7 cellular contexts compared by ENCODE assay signal in the genomic region with DNA sequence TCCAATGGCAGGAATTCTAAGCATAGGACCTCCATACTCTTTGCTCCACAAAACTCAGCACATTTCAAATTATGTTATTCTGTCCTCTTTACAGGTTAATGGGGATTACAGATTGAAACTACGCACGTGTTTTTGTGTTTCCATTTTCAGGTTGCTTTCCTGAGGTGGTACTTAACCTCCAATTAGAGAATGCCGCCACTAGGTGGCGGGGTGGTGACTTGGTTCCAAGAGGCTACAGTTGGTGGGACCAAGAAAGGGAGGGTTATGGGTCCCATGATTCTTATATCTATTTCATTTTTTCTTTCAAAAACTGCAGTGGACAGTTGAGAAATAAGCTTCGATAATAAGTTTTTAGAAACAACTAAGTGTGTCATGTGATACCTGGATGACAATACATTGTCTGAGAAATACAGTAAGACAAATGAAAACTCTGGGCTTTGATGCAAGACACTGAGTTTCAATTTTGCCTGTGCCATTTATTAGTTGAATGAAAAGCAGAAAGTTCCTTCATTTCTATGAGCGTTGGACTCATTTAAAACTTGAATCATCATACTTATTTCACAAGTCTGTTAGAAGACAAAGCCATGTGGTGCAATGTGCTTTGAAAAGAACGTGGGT.
DNase-seq lines count a peak whose midpoint lies in the region; ATAC-seq, FAIRE-seq and TF ChIP-seq lines count a peak whose summit lies in the region.

No MANE protein-coding gene starts in this region.

- H3K79me2 ChIP-seq in PC-9 (ENCODE audit: low read depth) (no peaks in the 10 kb centered on the region), HepG2 (ENCODE audit: insufficient read depth, low read length) (no peaks in the 10 kb centered on the region)

- H3K36me3 ChIP-seq in PC-9 (ENCODE audit: low read depth) (no peaks in the 10 kb centered on the region), HepG2 (replicated peaks in 1 of 2; ENCODE audit: control insufficient read depth in 1 of 2, insufficient read depth in 2 of 2, low read length in 2 of 2) (no peaks in the 10 kb centered on the region), transverse colon (no peaks in the 10 kb centered on the region)

- TF ChIP-seq EP300 in HepG2 (IDR thresholded peaks at IDR 0.05; ENCODE audit: low read depth in 2 of 2, low read length in 2 of 2) (no peak), HepG2 (CRISPR knock-in tag; IDR thresholded peaks at IDR 0.05; ENCODE audit: borderline replicate concordance) (no peak), transverse colon (IDR thresholded peaks at IDR 0.05; ENCODE audit: low read depth) (no peak)

- in situ Hi-C loops in astrocyte of the spinal cord (cut with HindIII; ENCODE audit: low sequenced_read_pairs): no loop called here
- in situ Hi-C loops in HepG2 (cut with HindIII; ENCODE audit: extremely low pct_ligation_motif_present, low pct_unique_long_range_greater_than_20kb): loop anchor here (5.0 kb wide), 1 partner anchor 254 kb away; no protein-coding TSS in a partner anchor
- in situ Hi-C loops in transverse colon (cut with MboI; ENCODE audit: low pct_ligation_motif_present in 1 of 4, low pct_unique_long_range_greater_than_20kb in 1 of 4, low sequenced_read_pairs in 3 of 4): loop anchor here in 1 of 4 donors (25.0 kb wide), 1 partner anchor 249 kb away; no protein-coding TSS in a partner anchor

- no TSS peak for BruUV-seq in PC-9 (replicated peaks; lab: Mats Ljungman, UMichigan)
- BruUV-seq in HepG2 (replicated peaks; lab: Mats Ljungman, UMichigan): no TSS peak

- H3K9me3 ChIP-seq in PC-9 (ENCODE audit: insufficient read depth, low read depth) (no peaks in the 10 kb centered on the region), HepG2 (ENCODE audit: low read length) (no peaks in the 10 kb centered on the region), transverse colon (no peaks in the 10 kb centered on the region)

- peak; percentile 76 for FAIRE-seq in HepG2 (lab: Jason Lieb, UNC)

- CTCF ChIA-PET in PC-9 (lab: Charles Lee) (interaction anchor here (0.7 to 2.0 kb wide), 3 partner anchors 10 to 256 kb away, joined by 3 to 7 read pairs (median 7); no protein-coding TSS in a partner anchor), HepG2 (lab: Yijun Ruan, JAX; ENCODE audit: low intra/inter-chr PET ratio, low total read pairs) (interaction anchor here (1.0 to 1.5 kb wide), 2 partner anchors 235 to 256 kb away, joined by 5 to 22 read pairs; no protein-coding TSS in a partner anchor)

- ATAC-seq in GM21529 (IDR thresholded peaks at IDR 0.05; ENCODE audit: unreplicated experiment) (peak; percentile 97), HG03575 (IDR thresholded peaks at IDR 0.05; ENCODE audit: extremely low read depth, insufficient number of reproducible peaks, low FRiP score, unreplicated experiment) (peak; percentile 57), HepG2 (peak; percentile 89)

- H3K4me2 ChIP-seq in PC-9: peak overlapping the region; percentile 57
- H3K4me2 ChIP-seq in HepG2 (ENCODE audit: low read depth, low read length): no peak overlapping the region

- TF ChIP-seq POLR2A in HepG2 (IDR thresholded peaks at IDR 0.05; ENCODE audit: insufficient read depth in 1 of 2, low read depth in 2 of 2, low read length in 2 of 2): no peak
- no peak for TF ChIP-seq POLR2A in transverse colon (IDR thresholded peaks at IDR 0.05)

- POLR2A ChIA-PET in PC-9 (lab: Charles Lee; ENCODE audit: unreplicated experiment) (no interaction called here), HepG2 (lab: Yijun Ruan, JAX) (no interaction called here)

- no peaks in the 10 kb centered on the region for H3K9me2 ChIP-seq in PC-9 (ENCODE audit: insufficient read depth)

- no peaks in the 10 kb centered on the region for H3F3A ChIP-seq in PC-9 (ENCODE audit: insufficient read depth, low read depth)

- peak; percentile 39 to 55 for DNase-seq in PC-9
- peak; percentile 52 for DNase-seq in astrocyte of the spinal cord (ENCODE audit: low read depth, low spot score)
- DNase-seq in HepG2 (ENCODE audit: low spot score): peak; percentile 33
- peak; percentile 28 for DNase-seq in transverse colon

- WGBS in HepG2 (ENCODE audit: low lambda C conversion rate): 4% methylated on average over 7 of the region's 7 CpGs
- WGBS in transverse colon (ENCODE audit: low coverage in 1 of 2), 2 donors: 19 to 28% methylated on average over 6 to 7 of the region's 7 CpGs

- TF ChIP-seq CTCF in GM12873 (IDR thresholded peaks at IDR 0.05; ENCODE audit: insufficient read depth, low read depth, low read length, missing control alignments): peak; percentile 81
- TF ChIP-seq CTCF in PC-9 (conservative IDR thresholded peaks at IDR 0.05): peak; percentile 99
- peak; percentile 69 for TF ChIP-seq CTCF in astrocyte of the spinal cord (IDR thresholded peaks at IDR 0.05; ENCODE audit: low read depth, low read length)
- TF ChIP-seq CTCF in HepG2 (CRISPR knock-in tag; IDR thresholded peaks at IDR 0.05): peak; percentile 74
- TF ChIP-seq CTCF in transverse colon (IDR thresholded peaks at IDR 0.05): peak; percentile 27 to 58 (median 47)

- no peak overlapping the region for H3K9ac ChIP-seq in HepG2 (ENCODE audit: insufficient read depth, low read depth, low read length)

- TF ChIP-seq RAD21 in HepG2 (CRISPR knock-in tag; IDR thresholded peaks at IDR 0.05): no peak

- H4K20me1 ChIP-seq in PC-9 (ENCODE audit: insufficient read depth) (no peaks in the 10 kb centered on the region), HepG2 (ENCODE audit: insufficient read depth, low read length) (no peaks in the 10 kb centered on the region)

- intact Hi-C loops in PC-9 (cut with micrococcal nuclease; ENCODE audit: unreplicated experiment): loop anchor here (2.0 to 10.0 kb wide), 3 partner anchors 234 to 774 kb away; no protein-coding TSS in a partner anchor
- intact Hi-C loops in HepG2 (cut with micrococcal nuclease; ENCODE audit: unreplicated experiment): loop anchor here (1.0 kb wide), 2 partner anchors 235 to 256 kb away; no protein-coding TSS in a partner anchor
- intact Hi-C loops in transverse colon (cut with DNase I; ENCODE audit: low total_unique reads): no loop called here

- H3K27ac ChIP-seq in PC-9 (no peak overlapping the region), HepG2 (ENCODE audit: extremely low read length, insufficient read depth, low read length) (no peak overlapping the region), transverse colon (no peak overlapping the region)

- H3K4me1 ChIP-seq in PC-9 (replicated peaks; ENCODE audit: insufficient read depth): no peaks in the 10 kb centered on the region
- H3K4me1 ChIP-seq in HepG2 (ENCODE audit: insufficient read depth, low read length): no peaks in the 10 kb centered on the region
- H3K4me1 ChIP-seq in transverse colon: no peaks in the 10 kb centered on the region

- no peak overlapping the region for H3K4me3 ChIP-seq in PC-9
- no peak overlapping the region for H3K4me3 ChIP-seq in astrocyte of the spinal cord (ENCODE audit: low read depth, low read length)
- H3K4me3 ChIP-seq in HepG2 (replicated peaks in 1 of 3; ENCODE audit: insufficient read depth in 1 of 3, low read depth in 2 of 3, low read length in 3 of 3): no peak overlapping the region
- no peak overlapping the region for H3K4me3 ChIP-seq in transverse colon

- H2AFZ ChIP-seq in PC-9 (no peak overlapping the region), HepG2 (ENCODE audit: low read length) (no peak overlapping the region)

- H3K27me3 ChIP-seq in PC-9 (ENCODE audit: insufficient read depth, low read depth): no peaks in the 10 kb centered on the region
- no peaks in the 10 kb centered on the region; a peak in 1 of 5 replicates for H3K27me3 ChIP-seq in HepG2 (ENCODE audit: control insufficient read depth in 1 of 2, insufficient read depth in 2 of 2, low read length in 2 of 2)
- H3K27me3 ChIP-seq in transverse colon: no peaks in the 10 kb centered on the region

TF ChIP-seq in HepG2, 621 proteins besides CTCF, POLR2A, EP300 and RAD21 (continues in another document):
- TF ChIP-seq BHLHE40 (IDR thresholded peaks at IDR 0.05; ENCODE audit: low read length) (0 out of 2 replicates have a peak, but pooled peaks have one; percentile 13), MIXL1 (CRISPR knock-in tag; IDR thresholded peaks at IDR 0.05) (0 out of 2 replicates have a peak, but pooled peaks have one; percentile 50), RBM22 (optimal IDR thresholded peaks at IDR 0.05; ENCODE audit: low read length) (no peak), ZSCAN31 (CRISPR knock-in tag; IDR thresholded peaks at IDR 0.05; ENCODE audit: low read depth) (no peak), MYC (CRISPR knock-in tag; IDR thresholded peaks at IDR 0.05; ENCODE audit: borderline replicate concordance) (no peak), NRL (CRISPR knock-in tag; IDR thresholded peaks at IDR 0.05; ENCODE audit: borderline replicate concordance) (no peak)
- TF ChIP-seq, protein P1, sequence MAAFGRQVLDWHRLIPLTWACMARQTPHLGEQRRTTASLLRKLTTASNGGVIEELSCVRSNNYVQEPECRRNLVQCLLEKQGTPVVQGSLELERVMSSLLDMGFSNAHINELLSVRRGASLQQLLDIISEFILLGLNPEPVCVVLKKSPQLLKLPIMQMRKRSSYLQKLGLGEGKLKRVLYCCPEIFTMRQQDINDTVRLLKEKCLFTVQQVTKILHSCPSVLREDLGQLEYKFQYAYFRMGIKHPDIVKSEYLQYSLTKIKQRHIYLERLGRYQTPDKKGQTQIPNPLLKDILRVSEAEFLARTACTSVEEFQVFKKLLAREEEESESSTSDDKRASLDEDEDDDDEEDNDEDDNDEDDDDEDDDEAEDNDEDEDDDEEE (CRISPR knock-in tag; IDR thresholded peaks at IDR 0.05): no peak

Comparison
In these comparisons a context has a peak if more than half of its experiments do, and no peak if none do; other contexts are left out.
1. CTCF ChIP-seq: peak in every context shown above with its lines; median percentile 99 in PC-9; 81 in GM12873; 74 in HepG2; 69 in astrocyte of the spinal cord; 47 in transverse colon.